In the genomic region with DNA sequence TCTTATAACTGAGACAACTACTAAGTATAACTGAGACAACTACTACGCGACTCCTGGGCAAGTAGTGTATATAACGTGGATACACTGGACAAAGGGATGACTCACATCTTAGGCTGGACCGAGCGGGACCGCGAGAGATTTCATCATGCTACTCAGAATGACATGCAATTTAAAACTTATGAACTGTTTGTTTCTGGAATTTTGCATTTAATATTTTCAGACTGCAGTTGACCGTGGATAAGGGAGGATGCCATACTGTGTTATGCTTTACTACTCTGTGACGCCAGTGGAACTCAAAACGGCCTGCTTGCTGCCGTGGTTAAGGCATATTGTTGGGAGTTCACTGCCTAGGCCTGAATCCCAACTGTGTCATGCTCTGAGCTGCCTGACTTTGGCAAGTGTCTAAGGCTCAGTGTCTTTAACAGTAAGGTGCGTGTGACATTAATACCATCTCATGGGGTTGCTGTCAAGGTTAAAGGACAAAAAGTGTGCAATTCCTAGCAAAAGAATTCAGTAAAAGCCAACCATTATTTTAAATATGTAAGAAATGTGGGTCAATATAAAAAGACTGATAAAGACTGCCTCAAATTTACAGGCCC, we compare ENCODE assay signal across 12 cellular contexts.
DNase-seq lines count a peak whose midpoint lies in the region; ATAC-seq, FAIRE-seq and TF ChIP-seq lines count a peak whose summit lies in the region.
"Had no signal": no experiment of that assay in that cellular context is flagged by ENCODE, and none has a peak within 500 bp of the region (broad histone marks: within the 10 kb centered on the region; RNA-seq: fewer than 3 reads in every experiment).

No MANE protein-coding gene starts in this region.

- TF ChIP-seq CTCF in RWPE2 (IDR thresholded peaks at IDR 0.05; ENCODE audit: poor library complexity, severe bottlenecking) (no peak), epithelial cell of esophagus (IDR thresholded peaks at IDR 0.05; ENCODE audit: insufficient read depth, low read depth, low read length, missing control alignments) (no peak), retinal pigment epithelial cell (conservative IDR thresholded peaks at IDR 0.05; ENCODE audit: low read depth, low read length) (no peak), BE2C (IDR thresholded peaks at IDR 0.05; ENCODE audit: low read depth, low read length) (no peak)

- peak; percentile 51 for DNase-seq in EL
- no peak for DNase-seq in RWPE2 (ENCODE audit: low spot score)
- peak; percentile 78 for DNase-seq in epithelial cell of esophagus (ENCODE audit: low read depth)
- DNase-seq in retinal pigment epithelial cell (ENCODE audit: low read depth), result peak; percentile 22
- no peak for DNase-seq in BE2C
- DNase-seq in stimulated activated CD8-positive, alpha-beta memory T cell treated with anti-CD3 and anti-CD28 coated beads, Interleukin-4, amount 100 ng/mL, for 48 hours, result no peak
- no peak for DNase-seq in RCC 7860 (ENCODE audit: low spot score)
- DNase-seq: activated CD4-positive, alpha-beta T cell treated with anti-CD3 and anti-CD28 coated beads, Interleukin-2, amount 50 U/mL, for 48 hours; NCI-H446 had no signal

- H3K4me1 ChIP-seq in RWPE2 (ENCODE audit: insufficient read depth, poor library complexity, severe bottlenecking) (peaks cover 54% of the 10 kb centered on the region), BE2C (no peaks in the 10 kb centered on the region)

- no peak overlapping the region for H3K4me3 ChIP-seq in RWPE2 (ENCODE audit: severe bottlenecking)
- no peak overlapping the region for H3K4me3 ChIP-seq in epithelial cell of esophagus (ENCODE audit: low read length)
- H3K4me3 ChIP-seq in retinal pigment epithelial cell (ENCODE audit: low read length), result no peak overlapping the region
- H3K4me3 ChIP-seq in BE2C (ENCODE audit: low read depth, low read length), result no peak overlapping the region
- H3K4me3 ChIP-seq: ascending aorta, tibial nerve had no signal

- no peak for FAIRE-seq in RCC 7860 (lab: Jason Lieb, UNC)

- H3K36me3 ChIP-seq in RWPE2 (ENCODE audit: low read depth) (no peaks in the 10 kb centered on the region), BE2C (no peaks in the 10 kb centered on the region)
- H3K36me3 ChIP-seq: ascending aorta, tibial nerve had no signal

- H3K9me3 ChIP-seq in RWPE2 (ENCODE audit: severe bottlenecking) (no peaks in the 10 kb centered on the region), BE2C (no peaks in the 10 kb centered on the region)
- H3K9me3 ChIP-seq: ascending aorta, tibial nerve had no signal

- peak overlapping the region; percentile 84 for H3K27ac ChIP-seq in RWPE2 (ENCODE audit: poor library complexity, severe bottlenecking)
- H3K27ac ChIP-seq: ascending aorta, tibial nerve had no signal

- H3K27me3 ChIP-seq in RWPE2 (ENCODE audit: insufficient read depth, poor library complexity, severe bottlenecking), result no peaks in the 10 kb centered on the region
- H3K27me3 ChIP-seq in BE2C, result no peaks in the 10 kb centered on the region
- H3K27me3 ChIP-seq: ascending aorta, tibial nerve had no signal

- ATAC-seq in RWPE2 (ENCODE audit: low read depth) (peak; percentile 78), GM18520 (IDR thresholded peaks at IDR 0.05; ENCODE audit: unreplicated experiment) (no peak)

Comparison
In these comparisons a context has a peak if more than half of its experiments do, and no peak if none do; other contexts are left out.
1. DNase-seq: peak in EL (single experiment), epithelial cell of esophagus (single experiment) and retinal pigment epithelial cell (single experiment); none in RWPE2 (single experiment), BE2C (single experiment), stimulated activated CD8-positive, alpha-beta memory T cell treated with anti-CD3 and anti-CD28 coated beads, Interleukin-4, amount 100 ng/mL, for 48 hours (single experiment) and RCC 7860 (single experiment).